In the genomic region with DNA sequence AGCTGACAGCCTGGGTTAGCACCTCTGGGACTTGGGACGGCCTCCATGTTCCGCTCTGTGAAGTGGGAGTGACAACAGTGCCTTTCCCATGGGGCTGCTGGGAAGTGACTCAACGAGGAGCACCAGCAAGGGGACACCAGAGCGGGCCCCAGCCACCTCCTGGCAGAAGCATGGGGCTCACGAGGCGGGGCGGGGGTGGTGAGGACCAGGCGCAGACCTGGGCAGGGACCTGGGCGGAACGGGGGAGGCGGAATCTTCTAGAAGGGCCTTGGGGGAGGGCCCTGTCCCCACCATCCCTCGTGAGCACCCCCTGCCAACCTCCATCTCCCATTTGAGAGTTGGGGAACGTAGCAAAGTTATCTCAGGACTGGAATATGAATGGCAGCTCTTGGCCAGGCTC, we compare ENCODE assay signal across 24 cellular contexts.
"Had no signal": no experiment of that assay in that cellular context is flagged by ENCODE, and none has a peak within 500 bp of the region (broad histone marks: within the 10 kb centered on the region; RNA-seq: fewer than 3 reads in every experiment).

No MANE protein-coding gene starts in this region.

- DNase-seq: hippocampal formation; kidney glomerular epithelial cell; left cardiac atrium; naive B cell; natural killer cell; nephron progenitor cell; pancreas; psoas muscle; stimulated activated CD4-positive, alpha-beta T cell treated with anti-CD3 and anti-CD28 coated beads, Interleukin-12 subunit alpha, Interleukin-12 subunit beta, amount 100 ng/mL, for 4 hours; stimulated activated CD4-positive, alpha-beta T cell treated with anti-CD3 and anti-CD28 coated beads, Interleukin-15, amount 100 ng/mL, for 24 hours; stimulated activated CD4-positive, alpha-beta T cell treated with anti-CD3 and anti-CD28 coated beads, Interleukin-2, amount 100 ng/mL, for 24 hours; stimulated activated CD4-positive, alpha-beta T cell treated with anti-CD3 and anti-CD28 coated beads, Interleukin-4, amount 100 ng/mL, for 1 hour; stimulated activated naive B cell treated with anti-CD40 and anti-IgM and Interleukin-4, amounts not matched to agents 10 μg/mL and 1 μg/mL and 100 μg/mL, for 72 hours; stimulated activated naive CD8-positive, alpha-beta T cell treated with anti-CD3 and anti-CD28 coated beads, Interleukin-15, Interleukin-2, amounts not matched to agents 100 U/mL and 50 U/mL, for 24 hours; stomach; testis; tibial artery; uterus had no signal

- H3K4me2 ChIP-seq: neural progenitor cell had no signal

- H3K27me3 Mint-ChIP-seq: naive B cell; stimulated activated naive B cell treated with anti-CD40 and anti-IgM and Interleukin-4, amounts not matched to agents 10 μg/mL and 1 μg/mL and 100 μg/mL, for 72 hours; type B pancreatic cell had no signal

- H3K27me3 ChIP-seq: neural progenitor cell, pancreas, stomach, testis, tibial artery, uterus had no signal

- H3K4me3 Mint-ChIP-seq: mesothelial cell of epicardium; naive B cell; natural killer cell; nephron progenitor cell; neural progenitor cell; stimulated activated naive B cell treated with anti-CD40 and anti-IgM and Interleukin-4, amounts not matched to agents 10 μg/mL and 1 μg/mL and 100 μg/mL, for 72 hours; type B pancreatic cell had no signal

- H3K36me3 Mint-ChIP-seq: natural killer cell had no signal

- H3K4me1 ChIP-seq: neural progenitor cell, pancreas, testis, uterus had no signal

- H3K9me3 ChIP-seq: pancreas, psoas muscle, stomach, testis, uterus had no signal

- H3K4me3 ChIP-seq: lung, neural progenitor cell, pancreas, psoas muscle, skin epidermis, stomach, testis, tibial artery, uterus had no signal

- H3K27ac Mint-ChIP-seq: mesothelial cell of epicardium; natural killer cell; nephron progenitor cell; neural progenitor cell; stimulated activated naive B cell treated with anti-CD40 and anti-IgM and Interleukin-4, amounts not matched to agents 10 μg/mL and 1 μg/mL and 100 μg/mL, for 72 hours; type B pancreatic cell had no signal

- H3K9me3 Mint-ChIP-seq: natural killer cell, type B pancreatic cell had no signal

- H3K4me1 Mint-ChIP-seq: mesothelial cell of epicardium had no signal

- H3K36me3 ChIP-seq: neural progenitor cell, pancreas, tibial artery, uterus had no signal

- ATAC-seq: natural killer cell; sciatic nerve; stimulated activated naive B cell treated with anti-CD40 and anti-IgM and Interleukin-4, amounts not matched to agents 10 μg/mL and 1 μg/mL and 100 μg/mL, for 72 hours; stimulated activated naive CD8-positive, alpha-beta T cell treated with anti-CD3 and anti-CD28 coated beads, Interleukin-15, Interleukin-2, amounts not matched to agents 100 U/mL and 50 U/mL, for 24 hours had no signal

- H3K27ac ChIP-seq: neural progenitor cell, pancreas, psoas muscle, skin epidermis, stomach, testis, tibial artery, uterus had no signal

- H2AFZ ChIP-seq: neural progenitor cell had no signal
